In the genomic region with DNA sequence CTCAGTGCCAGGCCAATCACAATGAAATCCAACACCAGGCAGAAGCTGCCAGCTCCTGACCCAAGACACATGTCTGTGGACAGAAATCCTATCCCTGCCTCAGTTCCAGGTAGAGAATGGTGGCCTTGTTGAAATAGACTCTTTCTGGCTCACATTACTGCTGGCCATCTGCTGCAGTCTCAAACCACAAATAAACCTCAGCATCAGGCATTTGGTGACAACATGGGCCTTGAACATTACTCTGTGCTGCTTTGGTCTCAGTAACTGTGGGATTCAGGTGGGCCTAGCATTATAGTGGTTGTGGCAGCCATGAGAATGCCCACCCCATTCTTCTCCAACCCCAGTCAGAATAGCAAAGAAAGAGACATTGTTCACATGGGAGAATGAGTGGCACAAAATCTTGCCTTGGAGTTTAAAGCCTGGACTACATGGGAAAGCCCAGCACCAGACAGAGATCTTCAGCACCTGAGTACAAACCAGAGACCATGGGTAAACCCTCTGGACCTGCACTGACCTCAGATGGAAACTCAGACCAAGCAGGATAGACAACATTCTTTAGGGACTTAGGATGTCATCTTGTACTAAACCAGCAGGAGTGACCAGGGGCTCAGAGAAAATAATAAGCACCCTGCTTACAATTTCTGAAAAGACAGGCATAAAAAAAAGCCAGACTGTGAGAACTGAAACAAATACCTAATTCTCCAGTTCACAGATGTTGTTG, we compare ENCODE assay signal across 23 cellular contexts. TPM values are rescaled to one million over a fixed set of nuclear protein-coding genes. Genes with fewer than 3 reads are reported as not detected.
A peak's percentile ranks its signal among the peaks of the same experiment; 100 is the strongest.
DNase-seq lines count a peak whose midpoint lies in the region; ATAC-seq, FAIRE-seq and TF ChIP-seq lines count a peak whose summit lies in the region.
"Had no signal": no experiment of that assay in that cellular context is flagged by ENCODE, and none has a peak within 500 bp of the region (broad histone marks: within the 10 kb centered on the region; RNA-seq: fewer than 3 reads in every experiment).

No MANE protein-coding gene starts in this region.

- no peaks in the 10 kb centered on the region for H3K36me3 ChIP-seq in mammary epithelial cell (ENCODE audit: insufficient read depth, low read length)
- no peaks in the 10 kb centered on the region for H3K36me3 ChIP-seq in breast epithelium
- no peaks in the 10 kb centered on the region for H3K36me3 ChIP-seq in PC-3 (ENCODE audit: low read depth, low read length)
- no peaks in the 10 kb centered on the region for H3K36me3 ChIP-seq in kidney epithelial cell (ENCODE audit: control insufficient read depth, insufficient read depth, low read length)
- H3K36me3 ChIP-seq in thyroid gland: no peaks in the 10 kb centered on the region
- H3K36me3 ChIP-seq: BE2C, lower lobe of right lung, suprapubic skin had no signal

- no TSS peak for BruUV-seq in mammary epithelial cell (replicated peaks; lab: Mats Ljungman, UMichigan)
- no TSS peak for BruUV-seq in PC-3 (replicated peaks; lab: Mats Ljungman, UMichigan)

- H3K27me3 ChIP-seq in mammary epithelial cell (ENCODE audit: insufficient read depth, low read length) (no peaks in the 10 kb centered on the region), breast epithelium (no peaks in the 10 kb centered on the region), PC-3 (ENCODE audit: low read length) (no peaks in the 10 kb centered on the region), kidney epithelial cell (ENCODE audit: control insufficient read depth, insufficient read depth, low read length) (no peaks in the 10 kb centered on the region), thyroid gland (no peaks in the 10 kb centered on the region)
- H3K27me3 ChIP-seq: BE2C, suprapubic skin had no signal

- H3K27ac ChIP-seq in mammary epithelial cell (ENCODE audit: insufficient read depth, low read depth, low read length) (no peak overlapping the region), breast epithelium (no peak overlapping the region), PC-3 (ENCODE audit: low read length) (peak overlapping the region; percentile 48; the same call in 1 of the 2 replicates), thyroid gland (peak overlapping the region in 2 of 3 donors; percentile 62 to 67)
- H3K27ac ChIP-seq: lower lobe of right lung, suprapubic skin had no signal

- CTCF ChIA-PET in mammary epithelial cell (lab: Charles Lee; ENCODE audit: low non-redundant PET) (no interaction called here), PC-3 (lab: Charles Lee) (no interaction called here)

- H3K4me3 ChIP-seq in mammary epithelial cell (replicated peaks in 1 of 3; ENCODE audit: insufficient read depth in 1 of 3, low read depth in 2 of 3, low read length in 3 of 3) (no peak overlapping the region), breast epithelium (no peak overlapping the region), PC-3 (ENCODE audit: low read length) (no peak overlapping the region), kidney epithelial cell (ENCODE audit: low read depth, low read length) (no peak overlapping the region), thyroid gland (replicated peaks in 1 of 3) (no peak overlapping the region)
- H3K4me3 ChIP-seq: lower lobe of right lung, suprapubic skin had no signal

- intact Hi-C loops in mammary epithelial cell (cut with micrococcal nuclease): loop anchor here (2.0 kb wide), 2 partner anchors 189 to 1135 kb away; no protein-coding TSS in a partner anchor
- intact Hi-C loops in breast epithelium (cut with DNase I; ENCODE audit: low total_unique reads): no loop called here
- intact Hi-C loops in PC-3 (cut with micrococcal nuclease): loop anchor here (2.0 to 10.0 kb wide), 6 partner anchors 192 to 1139 kb away; no protein-coding TSS in a partner anchor
- intact Hi-C loops in thyroid gland (cut with DNase I): no loop called here

- DNase-seq in mammary epithelial cell (peak; percentile 46), breast epithelium (ENCODE audit: low spot score in 2 of 2) (no peak), PC-3 (peak; percentile 42), kidney epithelial cell (ENCODE audit: low read depth) (peak; percentile 14), thyroid gland (no peak), urothelium cell line (ENCODE audit: low spot score) (no peak)
- DNase-seq in stimulated activated naive CD8-positive, alpha-beta T cell treated with anti-CD3 and anti-CD28 coated beads, Interleukin-15, Interleukin-2, amounts not matched to agents 100 U/mL and 50 U/mL, for 24 hours: no peak
- no peak for DNase-seq in activated CD8-positive, alpha-beta memory T cell treated with anti-CD3 and anti-CD28 coated beads, Interleukin-2, amount 50 U/mL, for 4 hours
- DNase-seq: activated B cell treated with CpG ODN at 0.5 μM for 24 hours; activated CD4-positive, alpha-beta T cell treated with anti-CD3 and anti-CD28 coated beads, Interleukin-2, amount 50 U/mL, for 48 hours; activated gamma-delta T cell treated with Interleukin-2 at 50 U/mL for 16 hours; BE2C; immature natural killer cell; lower lobe of right lung; NCI-H1436; NCI-H2171 treated with DMSO at 0.1 percent for 48 hours; NK-92 treated with Interleukin-12 subunit alpha and Interleukin-12 subunit beta, amount 100 ng/mL, for 24 hours; nucleus accumbens had no signal

- peaks cover 14% of the 10 kb centered on the region for H3K4me1 ChIP-seq in mammary epithelial cell (ENCODE audit: insufficient read depth, low read length)
- H3K4me1 ChIP-seq in breast epithelium: no peaks in the 10 kb centered on the region
- peaks cover 10% of the 10 kb centered on the region; the same call in 1 of the 2 replicates for H3K4me1 ChIP-seq in PC-3 (ENCODE audit: insufficient read depth, low read length)
- H3K4me1 ChIP-seq in thyroid gland: peaks cover 0 to 13% of the 10 kb centered on the region in 2 donors
- H3K4me1 ChIP-seq: BE2C, lower lobe of right lung, suprapubic skin had no signal

- FAIRE-seq in urothelium cell line (lab: Jason Lieb, UNC): no peak
- FAIRE-seq: A204.1, H54 had no signal

- H2AFZ ChIP-seq in mammary epithelial cell (ENCODE audit: low read depth, low read length) (peak overlapping the region; percentile 17), PC-3 (ENCODE audit: low read length) (no peak overlapping the region)

- H3K9me3 ChIP-seq in mammary epithelial cell (replicated peaks; ENCODE audit: insufficient read depth, low read length) (no peaks in the 10 kb centered on the region), breast epithelium (peaks cover 4 to 8% of the 10 kb centered on the region in 2 donors), PC-3 (ENCODE audit: low read length) (no peaks in the 10 kb centered on the region), thyroid gland (no peaks in the 10 kb centered on the region)
- H3K9me3 ChIP-seq: BE2C, Caco-2, lower lobe of right lung, suprapubic skin had no signal

- dilution Hi-C loops in mammary epithelial cell (cut with HindIII; ENCODE audit: low sequenced_read_pairs): no loop called here

- no peak overlapping the region for H3K9ac ChIP-seq in mammary epithelial cell (ENCODE audit: insufficient read depth, low read length)
- no peak overlapping the region for H3K9ac ChIP-seq in PC-3 (ENCODE audit: low read length)

- H4K20me1 ChIP-seq in mammary epithelial cell (ENCODE audit: insufficient read depth, low read length) (no peaks in the 10 kb centered on the region), PC-3 (ENCODE audit: low read length) (no peaks in the 10 kb centered on the region)

- no peak for TF ChIP-seq POLR2A in breast epithelium (IDR thresholded peaks at IDR 0.05)
- TF ChIP-seq POLR2A in thyroid gland (IDR thresholded peaks at IDR 0.05): no peak

- no peaks in the 10 kb centered on the region for H3F3A ChIP-seq in PC-3 (ENCODE audit: low read length, unreplicated experiment)

- H3K79me2 ChIP-seq in mammary epithelial cell (ENCODE audit: insufficient read depth, low read length): no peaks in the 10 kb centered on the region
- no peaks in the 10 kb centered on the region for H3K79me2 ChIP-seq in PC-3 (ENCODE audit: low read length)

- H3K9me2 ChIP-seq in PC-3 (replicated peaks; ENCODE audit: low read length): no peaks in the 10 kb centered on the region

- in situ Hi-C loops in mammary epithelial cell (cut with MboI; ENCODE audit: low sequenced_read_pairs in 2 of 2): loop anchor here (10.0 to 25.0 kb wide), 3 partner anchors 427 to 902 kb away; partner anchors contain the start of gene NDST3 (in 1 of the 2)

- ATAC-seq in PC-3: no peak
- no peak for ATAC-seq in stimulated activated naive CD8-positive, alpha-beta T cell treated with anti-CD3 and anti-CD28 coated beads, Interleukin-15, Interleukin-2, amounts not matched to agents 100 U/mL and 50 U/mL, for 24 hours
- ATAC-seq: lower lobe of right lung, SK-N-SH treated with all-trans-retinoic acid at 6 μM for 48 hours had no signal

- no peak for TF ChIP-seq CTCF in mammary epithelial cell (conservative IDR thresholded peaks at IDR 0.05 in 1 of 2, IDR thresholded peaks at IDR 0.05 in 1 of 2; ENCODE audit: extremely low read depth in 1 of 2, insufficient read depth in 1 of 2, low read depth in 1 of 2, low read length in 2 of 2)
- TF ChIP-seq CTCF in breast epithelium (IDR thresholded peaks at IDR 0.05): no peak
- no peak for TF ChIP-seq CTCF in PC-3 (conservative IDR thresholded peaks at IDR 0.05; ENCODE audit: low read depth, low read length)
- TF ChIP-seq CTCF in kidney epithelial cell (IDR thresholded peaks at IDR 0.05; ENCODE audit: insufficient read depth, low read length, poor library complexity, severe bottlenecking): no peak
- TF ChIP-seq CTCF in thyroid gland (IDR thresholded peaks at IDR 0.05): no peak

- H3K4me2 ChIP-seq in mammary epithelial cell (ENCODE audit: insufficient read depth, low read depth, low read length) (no peak overlapping the region), PC-3 (ENCODE audit: low read length) (no peak overlapping the region)

- POLR2A ChIA-PET in PC-3 (lab: Charles Lee; ENCODE audit: unreplicated experiment): no interaction called here

RNA-seq across cellular contexts. Expression of gene TRAM1L1, which starts 50.4 kb away (rescaled TPM):
- total RNA-seq in mammary epithelial cell (1 to 10 TPM; 1.1 to 2.8 TPM), breast epithelium (1 to 10 TPM; 1.4 to 3.1 (median 2.6) TPM), PC-3 (2014; rRNA removed) (0.87 and 1.0 TPM in 2 replicates), kidney epithelial cell (3.1 and 4.1 TPM in 2 replicates), thyroid gland (1 to 10 TPM; 2.9 to 7.7 (median 5.5) TPM)
- 0.88 TPM for polyA plus RNA-seq in mammary epithelial cell
- polyA minus RNA-seq in mammary epithelial cell: not detected
- total RNA-seq: activated B cell treated with CpG ODN at 0.5 μM for 24 hours had no signal
- polyA plus RNA-seq: immature natural killer cell had no signal

Comparison
In these comparisons a context has a peak if more than half of its experiments do, and no peak if none do; other contexts are left out.
1. DNase-seq: peak in mammary epithelial cell (single experiment), PC-3 (single experiment) and kidney epithelial cell (single experiment); none in breast epithelium (0 of 2), thyroid gland (0 of 2), urothelium cell line (single experiment), stimulated activated naive CD8-positive, alpha-beta T cell treated with anti-CD3 and anti-CD28 coated beads, Interleukin-15, Interleukin-2, amounts not matched to agents 100 U/mL and 50 U/mL, for 24 hours (single experiment) and activated CD8-positive, alpha-beta memory T cell treated with anti-CD3 and anti-CD28 coated beads, Interleukin-2, amount 50 U/mL, for 4 hours (single experiment).
2. intact Hi-C loops: an anchor here in mammary epithelial cell (2.0 kb wide) and PC-3 (2.0 to 10.0 kb wide); none called in breast epithelium and thyroid gland.
3. H3K27ac ChIP-seq: peak in PC-3 (single experiment) and thyroid gland (2 of 3); none in mammary epithelial cell (single experiment) and breast epithelium (0 of 2).